21 cellular contexts compared by ENCODE assay signal in genomic region chr20:34995696-34996095, GRCh38. TPM values are rescaled to one million over a fixed set of nuclear protein-coding genes. Genes with fewer than 3 reads are reported as not detected.
"Had no signal": no experiment of that assay in that cellular context is flagged by ENCODE, and none has a peak within 500 bp of the region (broad histone marks: within the 10 kb centered on the region; RNA-seq: fewer than 3 reads in every experiment).

No MANE protein-coding gene starts in this region.

- H3K4me1 ChIP-seq: psoas muscle had no signal

- H3K27ac Mint-ChIP-seq: nephron had no signal

- FAIRE-seq: endometrium, keratinocyte had no signal

- H3K4me3 Mint-ChIP-seq: immature natural killer cell, nephron had no signal

- H3K4me3 ChIP-seq: esophagus squamous epithelium, psoas muscle, sigmoid colon, skin epidermis, stomach, thoracic aorta, transverse colon had no signal

- H3K4me1 Mint-ChIP-seq: nephron had no signal

- H3K9me3 ChIP-seq: esophagus squamous epithelium, psoas muscle, sigmoid colon, stomach, thoracic aorta, transverse colon had no signal

- DNase-seq: effector memory CD4-positive, alpha-beta T cell; esophagus squamous epithelium; foreskin fibroblast; immature natural killer cell; mesendoderm; naive B cell; psoas muscle; retina; sigmoid colon; stimulated activated CD4-positive, alpha-beta T cell treated with anti-CD3 and anti-CD28 coated beads, Interleukin-2, amount 100 ng/mL, for 24 hours; stimulated activated CD4-positive, alpha-beta T cell treated with anti-CD3 and anti-CD28 coated beads, Interleukin-4, amount 100 ng/mL, for 4 hours; stimulated activated naive CD4-positive, alpha-beta T cell; stomach; substantia nigra; transverse colon had no signal

- H3K27ac ChIP-seq: esophagus squamous epithelium, sigmoid colon, skin epidermis, stomach, thoracic aorta, transverse colon had no signal

- H3K27me3 ChIP-seq: esophagus squamous epithelium, sigmoid colon, stomach, transverse colon had no signal

- H3K9me3 Mint-ChIP-seq: immature natural killer cell, naive B cell, nephron had no signal

- ATAC-seq: psoas muscle had no signal

RNA-seq across cellular contexts. Expression of gene MYH7B, which starts 40.0 kb away (rescaled TPM):
- total RNA-seq: epithelial cell of proximal tubule had no signal
- polyA plus RNA-seq: immature natural killer cell had no signal
